1 cellular context compared by ENCODE assay signal in the genomic region with DNA sequence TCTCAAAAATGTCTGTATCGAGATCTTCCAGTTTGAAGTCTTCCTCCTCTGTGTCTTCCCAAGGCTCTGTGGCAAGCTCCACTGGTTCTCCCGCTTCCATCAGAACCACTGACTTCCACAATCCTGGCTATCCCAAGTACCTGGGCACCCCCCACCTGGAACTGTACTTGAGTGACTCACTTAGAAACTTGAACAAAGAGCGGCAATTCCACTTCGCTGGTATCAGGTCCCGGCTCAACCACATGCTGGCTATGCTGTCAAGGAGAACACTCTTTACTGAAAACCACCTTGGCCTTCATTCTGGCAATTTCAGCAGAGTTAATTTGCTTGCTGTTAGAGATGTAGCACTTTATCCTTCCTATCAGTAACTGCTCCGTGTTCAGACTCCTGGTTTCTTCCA.
TF ChIP-seq lines count a peak whose summit lies in the region.

No MANE protein-coding gene starts in this region.

TF ChIP-seq in GM12878, 131 proteins besides CTCF, POLR2A, EP300 and RAD21:
- TF ChIP-seq, protein P1, sequence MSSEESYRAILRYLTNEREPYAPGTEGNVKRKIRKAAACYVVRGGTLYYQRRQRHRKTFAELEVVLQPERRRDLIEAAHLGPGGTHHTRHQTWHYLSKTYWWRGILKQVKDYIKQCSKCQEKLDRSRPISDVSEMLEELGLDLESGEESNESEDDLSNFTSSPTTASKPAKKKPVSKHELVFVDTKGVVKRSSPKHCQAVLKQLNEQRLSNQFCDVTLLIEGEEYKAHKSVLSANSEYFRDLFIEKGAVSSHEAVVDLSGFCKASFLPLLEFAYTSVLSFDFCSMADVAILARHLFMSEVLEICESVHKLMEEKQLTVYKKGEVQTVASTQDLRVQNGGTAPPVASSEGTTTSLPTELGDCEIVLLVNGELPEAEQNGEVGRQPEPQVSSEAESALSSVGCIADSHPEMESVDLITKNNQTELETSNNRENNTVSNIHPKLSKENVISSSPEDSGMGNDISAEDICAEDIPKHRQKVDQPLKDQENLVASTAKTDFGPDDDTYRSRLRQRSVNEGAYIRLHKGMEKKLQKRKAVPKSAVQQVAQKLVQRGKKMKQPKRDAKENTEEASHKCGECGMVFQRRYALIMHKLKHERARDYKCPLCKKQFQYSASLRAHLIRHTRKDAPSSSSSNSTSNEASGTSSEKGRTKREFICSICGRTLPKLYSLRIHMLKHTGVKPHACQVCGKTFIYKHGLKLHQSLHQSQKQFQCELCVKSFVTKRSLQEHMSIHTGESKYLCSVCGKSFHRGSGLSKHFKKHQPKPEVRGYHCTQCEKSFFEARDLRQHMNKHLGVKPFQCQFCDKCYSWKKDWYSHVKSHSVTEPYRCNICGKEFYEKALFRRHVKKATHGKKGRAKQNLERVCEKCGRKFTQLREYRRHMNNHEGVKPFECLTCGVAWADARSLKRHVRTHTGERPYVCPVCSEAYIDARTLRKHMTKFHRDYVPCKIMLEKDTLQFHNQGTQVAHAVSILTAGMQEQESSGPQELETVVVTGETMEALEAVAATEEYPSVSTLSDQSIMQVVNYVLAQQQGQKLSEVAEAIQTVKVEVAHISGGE (CRISPR knock-in tag; IDR thresholded peaks at IDR 0.05), result no peak
- TF ChIP-seq SIX5 (IDR thresholded peaks at IDR 0.05; ENCODE audit: low read depth, low read length, severe bottlenecking), result no peak
- TF ChIP-seq JUNB (IDR thresholded peaks at IDR 0.05), result no peak
- no peak for TF ChIP-seq JUND (IDR thresholded peaks at IDR 0.05; ENCODE audit: low read depth, low read length)
- no peak for TF ChIP-seq CHD4 (IDR thresholded peaks at IDR 0.05)
- TF ChIP-seq SMAD1 (IDR thresholded peaks at IDR 0.05; ENCODE audit: low read depth, partially characterized antibody), result no peak
- no peak for TF ChIP-seq BACH1 (IDR thresholded peaks at IDR 0.05; ENCODE audit: borderline replicate concordance)
- TF ChIP-seq, protein P2, sequence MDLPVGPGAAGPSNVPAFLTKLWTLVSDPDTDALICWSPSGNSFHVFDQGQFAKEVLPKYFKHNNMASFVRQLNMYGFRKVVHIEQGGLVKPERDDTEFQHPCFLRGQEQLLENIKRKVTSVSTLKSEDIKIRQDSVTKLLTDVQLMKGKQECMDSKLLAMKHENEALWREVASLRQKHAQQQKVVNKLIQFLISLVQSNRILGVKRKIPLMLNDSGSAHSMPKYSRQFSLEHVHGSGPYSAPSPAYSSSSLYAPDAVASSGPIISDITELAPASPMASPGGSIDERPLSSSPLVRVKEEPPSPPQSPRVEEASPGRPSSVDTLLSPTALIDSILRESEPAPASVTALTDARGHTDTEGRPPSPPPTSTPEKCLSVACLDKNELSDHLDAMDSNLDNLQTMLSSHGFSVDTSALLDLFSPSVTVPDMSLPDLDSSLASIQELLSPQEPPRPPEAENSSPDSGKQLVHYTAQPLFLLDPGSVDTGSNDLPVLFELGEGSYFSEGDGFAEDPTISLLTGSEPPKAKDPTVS (IDR thresholded peaks at IDR 0.05; ENCODE audit: low read depth, low read length), result no peak
- no peak for TF ChIP-seq SMAD5 (IDR thresholded peaks at IDR 0.05; ENCODE audit: low read depth)
- TF ChIP-seq, protein P3, sequence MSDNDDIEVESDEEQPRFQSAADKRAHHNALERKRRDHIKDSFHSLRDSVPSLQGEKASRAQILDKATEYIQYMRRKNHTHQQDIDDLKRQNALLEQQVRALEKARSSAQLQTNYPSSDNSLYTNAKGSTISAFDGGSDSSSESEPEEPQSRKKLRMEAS (IDR thresholded peaks at IDR 0.05; ENCODE audit: low read depth, low read length), result no peak
- TF ChIP-seq CBFB (IDR thresholded peaks at IDR 0.05; ENCODE audit: low read depth), result no peak
- no peak for TF ChIP-seq RBBP5 (conservative IDR thresholded peaks at IDR 0.05)
- no peak for TF ChIP-seq RUNX3 (IDR thresholded peaks at IDR 0.05; ENCODE audit: low read length)
- TF ChIP-seq, protein P4, sequence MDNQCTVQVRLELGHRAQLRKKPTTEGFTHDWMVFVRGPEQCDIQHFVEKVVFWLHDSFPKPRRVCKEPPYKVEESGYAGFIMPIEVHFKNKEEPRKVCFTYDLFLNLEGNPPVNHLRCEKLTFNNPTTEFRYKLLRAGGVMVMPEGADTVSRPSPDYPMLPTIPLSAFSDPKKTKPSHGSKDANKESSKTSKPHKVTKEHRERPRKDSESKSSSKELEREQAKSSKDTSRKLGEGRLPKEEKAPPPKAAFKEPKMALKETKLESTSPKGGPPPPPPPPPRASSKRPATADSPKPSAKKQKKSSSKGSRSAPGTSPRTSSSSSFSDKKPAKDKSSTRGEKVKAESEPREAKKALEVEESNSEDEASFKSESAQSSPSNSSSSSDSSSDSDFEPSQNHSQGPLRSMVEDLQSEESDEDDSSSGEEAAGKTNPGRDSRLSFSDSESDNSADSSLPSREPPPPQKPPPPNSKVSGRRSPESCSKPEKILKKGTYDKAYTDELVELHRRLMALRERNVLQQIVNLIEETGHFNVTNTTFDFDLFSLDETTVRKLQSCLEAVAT (IDR thresholded peaks at IDR 0.05), result no peak
